Comparison of ENCODE assay signal across 12 cellular contexts in the genomic region with DNA sequence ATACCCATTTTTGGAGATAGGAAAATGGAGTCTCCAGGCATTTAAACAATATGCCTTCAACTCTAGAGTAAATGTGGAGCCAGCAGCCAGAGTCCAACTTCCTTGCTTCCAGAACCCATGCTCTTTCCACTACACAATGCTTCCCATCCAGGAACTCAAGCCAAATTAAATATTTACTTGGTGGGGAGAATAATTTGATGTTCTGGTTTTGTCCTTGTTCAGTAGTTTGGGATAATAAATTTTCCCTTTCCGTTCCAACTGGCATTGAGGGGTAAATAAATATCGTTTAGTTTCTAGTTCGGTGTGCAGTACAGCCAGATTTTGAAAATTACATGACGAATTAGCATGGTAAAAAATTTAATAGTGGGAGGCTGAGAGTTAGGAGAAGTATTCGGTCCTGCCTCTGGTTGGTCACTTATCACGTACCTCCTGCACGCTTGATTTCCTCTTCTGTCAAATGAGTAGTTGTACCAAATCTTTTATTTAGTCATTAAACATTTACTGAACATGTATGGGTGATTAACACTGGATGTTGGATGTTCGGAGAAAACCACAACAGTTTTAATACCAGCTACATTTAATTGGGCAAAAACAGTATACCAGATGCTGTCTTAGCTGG.
DNase-seq lines count a peak whose midpoint lies in the region; ATAC-seq and TF ChIP-seq lines count a peak whose summit lies in the region.
"Had no signal": no experiment of that assay in that cellular context is flagged by ENCODE, and none has a peak within 500 bp of the region (broad histone marks: within the 10 kb centered on the region; RNA-seq: fewer than 3 reads in every experiment).

No MANE protein-coding gene starts in this region.

- no peak overlapping the region for H3K27ac Mint-ChIP-seq in activated naive CD8-positive, alpha-beta T cell treated with anti-CD3 and anti-CD28 coated beads, Interleukin-2, amount 50 U/mL, for 24 hours

- peaks cover 33% of the 10 kb centered on the region for H3K4me1 Mint-ChIP-seq in activated naive CD8-positive, alpha-beta T cell treated with anti-CD3 and anti-CD28 coated beads, Interleukin-2, amount 50 U/mL, for 24 hours

- peaks cover 3% of the 10 kb centered on the region for H4K20me1 ChIP-seq in hepatocyte (ENCODE audit: insufficient read depth, poor library complexity, severe bottlenecking)

- TF ChIP-seq CTCF in HEK293 (tag by site-specific recombination; IDR thresholded peaks at IDR 0.05) (no peak), hepatocyte (IDR thresholded peaks at IDR 0.05; ENCODE audit: poor library complexity) (no peak)

- no peak overlapping the region for H2AFZ ChIP-seq in hepatocyte

- H3K27ac ChIP-seq in HEK293 (ENCODE audit: extremely low read depth, low read depth, low read length) (no peak overlapping the region), hepatocyte (peak overlapping the region; percentile 71), subcutaneous abdominal adipose tissue (ENCODE audit: low read depth, low read length) (peak overlapping the region; percentile 20)
- H3K27ac ChIP-seq: spleen had no signal

- no peaks in the 10 kb centered on the region for H3K27me3 ChIP-seq in hepatocyte
- H3K27me3 ChIP-seq in subcutaneous abdominal adipose tissue (ENCODE audit: control insufficient read depth in 5 of 5, insufficient read depth in 4 of 5, low read length in 5 of 5): no peaks in the 10 kb centered on the region
- H3K27me3 ChIP-seq: spleen had no signal

- H3K79me2 ChIP-seq in hepatocyte: peaks cover 73% of the 10 kb centered on the region

- WGBS in hepatocyte (ENCODE audit: low lambda C conversion rate, missing lambda C conversion rate): 46% methylated on average over 8 of the region's 8 CpGs

- no peaks in the 10 kb centered on the region for H3K27me3 Mint-ChIP-seq in activated naive CD8-positive, alpha-beta T cell treated with anti-CD3 and anti-CD28 coated beads, Interleukin-2, amount 50 U/mL, for 24 hours

- CTCF ChIA-PET in HEK293 (lab: Yijun Ruan, JAX): interaction anchor here (0.7 kb wide), 1 partner anchor 267 kb away, joined by 3 read pairs; no protein-coding TSS in a partner anchor

- H3K9ac ChIP-seq in subcutaneous abdominal adipose tissue (ENCODE audit: low read length in 5 of 5): no peak overlapping the region

- POLR2A ChIA-PET in HEK293 (lab: Yijun Ruan, JAX): no interaction called here

- no peaks in the 10 kb centered on the region for H3K9me2 ChIP-seq in hepatocyte (replicated peaks; ENCODE audit: insufficient read depth)

- peak overlapping the region; percentile 68 for H3K4me2 ChIP-seq in hepatocyte

- H3K4me3 Mint-ChIP-seq in activated naive CD8-positive, alpha-beta T cell treated with anti-CD3 and anti-CD28 coated beads, Interleukin-2, amount 50 U/mL, for 24 hours: no peak overlapping the region

- DNase-seq in NCI-H446 treated with DMSO at 0.1 percent for 48 hours (lab: John Stamatoyannopoulos, UW) (peak; percentile 64), hepatocyte (ENCODE audit: low spot score) (no peak)
- no peak for DNase-seq in activated naive CD8-positive, alpha-beta T cell treated with anti-CD3 and anti-CD28 coated beads, Interleukin-2, amount 50 U/mL, for 24 hours
- no peak for DNase-seq in activated effector memory CD4-positive, alpha-beta T cell treated with Interleukin-2 at 50 U/mL for 16 hours
- DNase-seq: activated T-cell treated with anti-CD3 and anti-CD28 coated beads, Interleukin-2, amount 50 U/mL, for 48 hours; H9; spleen; stimulated activated CD8-positive, alpha-beta memory T cell treated with anti-CD3 and anti-CD28 coated beads, Interleukin-4, amount 100 ng/mL, for 48 hours had no signal

- H3K36me3 ChIP-seq in HEK293 (ENCODE audit: control insufficient read depth in 2 of 2, insufficient read depth in 1 of 2, low read length in 2 of 2) (no peaks in the 10 kb centered on the region), hepatocyte (replicated peaks; ENCODE audit: insufficient read depth, low read depth) (no peaks in the 10 kb centered on the region), subcutaneous abdominal adipose tissue (ENCODE audit: control insufficient read depth in 5 of 5, insufficient read depth in 5 of 5, low read length in 5 of 5) (no peaks in the 10 kb centered on the region)
- H3K36me3 ChIP-seq: spleen had no signal

- H3K4me1 ChIP-seq in HEK293 (ENCODE audit: control insufficient read depth, insufficient read depth, low read length) (peaks cover 49% of the 10 kb centered on the region), hepatocyte (ENCODE audit: insufficient read depth) (peaks cover 45% of the 10 kb centered on the region), subcutaneous abdominal adipose tissue (ENCODE audit: control insufficient read depth in 5 of 5, insufficient read depth in 5 of 5, low read length in 5 of 5) (peaks cover 5 to 54% (median 43%) of the 10 kb centered on the region in 5 donors)

- H3K9me3 Mint-ChIP-seq in activated naive CD8-positive, alpha-beta T cell treated with anti-CD3 and anti-CD28 coated beads, Interleukin-2, amount 50 U/mL, for 24 hours: peaks cover 4% of the 10 kb centered on the region

- H3K4me3 ChIP-seq in HEK293 (ENCODE audit: low read depth, low read length): no peak overlapping the region
- no peak overlapping the region for H3K4me3 ChIP-seq in hepatocyte
- H3K4me3 ChIP-seq in subcutaneous abdominal adipose tissue (ENCODE audit: low read depth in 1 of 5, low read length in 5 of 5): no peak overlapping the region
- H3K4me3 ChIP-seq: spleen had no signal

- no peaks in the 10 kb centered on the region for H3K36me3 Mint-ChIP-seq in activated naive CD8-positive, alpha-beta T cell treated with anti-CD3 and anti-CD28 coated beads, Interleukin-2, amount 50 U/mL, for 24 hours (ENCODE audit: low read depth)

- H3K9me3 ChIP-seq in HEK293 (ENCODE audit: control insufficient read depth, insufficient read depth, low read depth, low read length) (no peaks in the 10 kb centered on the region), hepatocyte (ENCODE audit: low read depth) (no peaks in the 10 kb centered on the region), subcutaneous abdominal adipose tissue (ENCODE audit: control insufficient read depth in 5 of 5, low read length in 5 of 5) (peaks cover 0 to 3% (median 0%) of the 10 kb centered on the region in 5 donors)
- H3K9me3 ChIP-seq: spleen had no signal

- no peak for ATAC-seq in activated naive CD8-positive, alpha-beta T cell treated with anti-CD3 and anti-CD28 coated beads, Interleukin-2, amount 50 U/mL, for 24 hours
- no peak for ATAC-seq in HG02798 (IDR thresholded peaks at IDR 0.05; ENCODE audit: poor library complexity, unreplicated experiment)
- ATAC-seq: SK-N-SH treated with all-trans-retinoic acid at 6 μM for 48 hours had no signal

TF ChIP-seq in HEK293, 187 proteins besides CTCF, POLR2A, EP300 and RAD21 (continues in another document):
- TF ChIP-seq TCF7L2 (IDR thresholded peaks at IDR 0.05; ENCODE audit: borderline replicate concordance, low read depth, low read length) (no peak), ZNF571 (tag by site-specific recombination; IDR thresholded peaks at IDR 0.05) (no peak), ZNF785 (tag by site-specific recombination; IDR thresholded peaks at IDR 0.05) (no peak), ZIC2 (tag by site-specific recombination; IDR thresholded peaks at IDR 0.05) (no peak), ZNF623 (tag by site-specific recombination; IDR thresholded peaks at IDR 0.05) (no peak), ZNF132 (tag by site-specific recombination; IDR thresholded peaks at IDR 0.05; ENCODE audit: borderline replicate concordance) (no peak), ZNF624 (tag by site-specific recombination; IDR thresholded peaks at IDR 0.05) (no peak), ZNF416 (tag by site-specific recombination; IDR thresholded peaks at IDR 0.05) (no peak), ZNF701 (tag by site-specific recombination; IDR thresholded peaks at IDR 0.05) (no peak), ZFP37 (tag by site-specific recombination; IDR thresholded peaks at IDR 0.05) (no peak)
- TF ChIP-seq, protein P1, sequence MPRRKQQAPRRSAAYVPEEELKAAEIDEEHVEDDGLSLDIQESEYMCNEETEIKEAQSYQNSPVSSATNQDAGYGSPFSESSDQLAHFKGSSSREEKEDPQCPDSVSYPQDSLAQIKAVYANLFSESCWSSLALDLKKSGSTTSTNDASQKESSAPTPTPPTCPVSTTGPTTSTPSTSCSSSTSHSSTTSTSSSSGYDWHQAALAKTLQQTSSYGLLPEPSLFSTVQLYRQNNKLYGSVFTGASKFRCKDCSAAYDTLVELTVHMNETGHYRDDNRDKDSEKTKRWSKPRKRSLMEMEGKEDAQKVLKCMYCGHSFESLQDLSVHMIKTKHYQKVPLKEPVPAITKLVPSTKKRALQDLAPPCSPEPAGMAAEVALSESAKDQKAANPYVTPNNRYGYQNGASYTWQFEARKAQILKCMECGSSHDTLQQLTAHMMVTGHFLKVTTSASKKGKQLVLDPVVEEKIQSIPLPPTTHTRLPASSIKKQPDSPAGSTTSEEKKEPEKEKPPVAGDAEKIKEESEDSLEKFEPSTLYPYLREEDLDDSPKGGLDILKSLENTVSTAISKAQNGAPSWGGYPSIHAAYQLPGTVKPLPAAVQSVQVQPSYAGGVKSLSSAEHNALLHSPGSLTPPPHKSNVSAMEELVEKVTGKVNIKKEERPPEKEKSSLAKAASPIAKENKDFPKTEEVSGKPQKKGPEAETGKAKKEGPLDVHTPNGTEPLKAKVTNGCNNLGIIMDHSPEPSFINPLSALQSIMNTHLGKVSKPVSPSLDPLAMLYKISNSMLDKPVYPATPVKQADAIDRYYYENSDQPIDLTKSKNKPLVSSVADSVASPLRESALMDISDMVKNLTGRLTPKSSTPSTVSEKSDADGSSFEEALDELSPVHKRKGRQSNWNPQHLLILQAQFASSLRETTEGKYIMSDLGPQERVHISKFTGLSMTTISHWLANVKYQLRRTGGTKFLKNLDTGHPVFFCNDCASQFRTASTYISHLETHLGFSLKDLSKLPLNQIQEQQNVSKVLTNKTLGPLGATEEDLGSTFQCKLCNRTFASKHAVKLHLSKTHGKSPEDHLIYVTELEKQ (tag by site-specific recombination; IDR thresholded peaks at IDR 0.05; ENCODE audit: borderline replicate concordance): no peak
- TF ChIP-seq, protein P2, sequence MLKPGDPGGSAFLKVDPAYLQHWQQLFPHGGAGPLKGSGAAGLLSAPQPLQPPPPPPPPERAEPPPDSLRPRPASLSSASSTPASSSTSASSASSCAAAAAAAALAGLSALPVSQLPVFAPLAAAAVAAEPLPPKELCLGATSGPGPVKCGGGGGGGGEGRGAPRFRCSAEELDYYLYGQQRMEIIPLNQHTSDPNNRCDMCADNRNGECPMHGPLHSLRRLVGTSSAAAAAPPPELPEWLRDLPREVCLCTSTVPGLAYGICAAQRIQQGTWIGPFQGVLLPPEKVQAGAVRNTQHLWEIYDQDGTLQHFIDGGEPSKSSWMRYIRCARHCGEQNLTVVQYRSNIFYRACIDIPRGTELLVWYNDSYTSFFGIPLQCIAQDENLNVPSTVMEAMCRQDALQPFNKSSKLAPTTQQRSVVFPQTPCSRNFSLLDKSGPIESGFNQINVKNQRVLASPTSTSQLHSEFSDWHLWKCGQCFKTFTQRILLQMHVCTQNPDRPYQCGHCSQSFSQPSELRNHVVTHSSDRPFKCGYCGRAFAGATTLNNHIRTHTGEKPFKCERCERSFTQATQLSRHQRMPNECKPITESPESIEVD (tag by site-specific recombination; IDR thresholded peaks at IDR 0.05): peak; percentile 90
